Comparison of ENCODE assay signal across 8 cellular contexts in genomic region chr19:46975918-46976782, GRCh38. TPM values are rescaled to one million over a fixed set of nuclear protein-coding genes. Genes with fewer than 3 reads are reported as not detected.
A peak's percentile ranks its signal among the peaks of the same experiment; 100 is the strongest.
DNase-seq lines count a peak whose midpoint lies in the region; ATAC-seq and TF ChIP-seq lines count a peak whose summit lies in the region.

No MANE protein-coding gene starts in this region.

- in situ Hi-C loops in transverse colon (cut with MboI; ENCODE audit: low pct_ligation_motif_present in 1 of 4, low pct_unique_long_range_greater_than_20kb in 1 of 4, low sequenced_read_pairs in 3 of 4): loop anchor here in 1 of 4 donors (25.0 kb wide), 1 partner anchor 214 kb away; no protein-coding TSS in a partner anchor

- H3K27ac ChIP-seq in lung (ENCODE audit: low read depth in 1 of 2, low read length in 1 of 2): peak overlapping the region; percentile 89 to 96
- peak overlapping the region; percentile 66 to 89 (median 76) for H3K27ac ChIP-seq in transverse colon

- TF ChIP-seq POLR2A in transverse colon (IDR thresholded peaks at IDR 0.05): no peak

- peak overlapping the region; percentile 80 for H3K27ac Mint-ChIP-seq in endothelial cell (ENCODE audit: unreplicated experiment)
- H3K27ac Mint-ChIP-seq in activated CD4-positive, alpha-beta memory T cell treated with anti-CD3 and anti-CD28 coated beads for 36 hours: no peak overlapping the region

- H3K4me1 Mint-ChIP-seq in endothelial cell (ENCODE audit: unreplicated experiment): peaks cover 55% of the 10 kb centered on the region
- H3K4me1 Mint-ChIP-seq in activated CD4-positive, alpha-beta memory T cell treated with anti-CD3 and anti-CD28 coated beads for 36 hours (ENCODE audit: low read depth): peaks cover 18% of the 10 kb centered on the region

- peaks cover 4% of the 10 kb centered on the region for H3K36me3 Mint-ChIP-seq in endothelial cell (ENCODE audit: low read depth, unreplicated experiment)
- H3K36me3 Mint-ChIP-seq in activated CD4-positive, alpha-beta memory T cell treated with anti-CD3 and anti-CD28 coated beads for 36 hours: no peaks in the 10 kb centered on the region

- H3K4me3 ChIP-seq in AG09309 (ENCODE audit: control insufficient read depth, low read depth, low read length): no peak overlapping the region
- no peak overlapping the region for H3K4me3 ChIP-seq in NT2/D1 (ENCODE audit: insufficient read length, low read depth)
- no peak overlapping the region for H3K4me3 ChIP-seq in lung
- H3K4me3 ChIP-seq in transverse colon: no peak overlapping the region

- intact Hi-C loops in transverse colon (cut with DNase I; ENCODE audit: low total_unique reads): no loop called here
- intact Hi-C loops in activated CD4-positive, alpha-beta memory T cell treated with anti-CD3 and anti-CD28 coated beads for 36 hours (cut with micrococcal nuclease): no loop called here

- H3K36me3 ChIP-seq in NT2/D1 (ENCODE audit: insufficient read depth, insufficient read length, low read length): no peaks in the 10 kb centered on the region
- no peaks in the 10 kb centered on the region for H3K36me3 ChIP-seq in lung (ENCODE audit: control insufficient read depth in 2 of 2, insufficient read depth in 2 of 2, low read length in 2 of 2)
- H3K36me3 ChIP-seq in transverse colon: no peaks in the 10 kb centered on the region

- H3K9me3 Mint-ChIP-seq in endothelial cell (ENCODE audit: unreplicated experiment): no peaks in the 10 kb centered on the region
- H3K9me3 Mint-ChIP-seq in activated CD4-positive, alpha-beta memory T cell treated with anti-CD3 and anti-CD28 coated beads for 36 hours: no peaks in the 10 kb centered on the region

- WGBS in lung, 2 donors: 49 to 76% methylated on average over 18 of the region's 18 CpGs
- WGBS in transverse colon (ENCODE audit: low coverage in 1 of 2), 2 donors: 28 to 59% methylated on average over 4 to 18 of the region's 18 CpGs

- H3K9me3 ChIP-seq in NT2/D1 (ENCODE audit: insufficient read depth, low read length) (no peaks in the 10 kb centered on the region), lung (ENCODE audit: control insufficient read depth in 2 of 2, insufficient read depth in 1 of 2, low read length in 1 of 2) (no peaks in the 10 kb centered on the region), transverse colon (no peaks in the 10 kb centered on the region)

- H3K4me1 ChIP-seq in NT2/D1 (ENCODE audit: insufficient read depth, insufficient read length) (peaks cover 26% of the 10 kb centered on the region), lung (ENCODE audit: control insufficient read depth in 2 of 2, insufficient read depth in 2 of 2, low read length in 2 of 2) (peaks cover 31 to 36% of the 10 kb centered on the region in 2 donors), transverse colon (peaks cover 26 to 47% (median 27%) of the 10 kb centered on the region in 4 donors)

- POLR2A ChIA-PET in activated CD4-positive, alpha-beta memory T cell treated with anti-CD3 and anti-CD28 coated beads for 36 hours (lab: Charles Lee): no interaction called here

- H3K9ac ChIP-seq in NT2/D1 (ENCODE audit: insufficient read length, low read depth): peak overlapping the region; percentile 69

- no peak for TF ChIP-seq CTCF in AG09309 (IDR thresholded peaks at IDR 0.05; ENCODE audit: control insufficient read depth, insufficient read depth, low read depth, low read length, missing control alignments)
- no peak for TF ChIP-seq CTCF in endothelial cell (IDR thresholded peaks at IDR 0.05; ENCODE audit: unreplicated experiment)
- no peak for TF ChIP-seq CTCF in lung (IDR thresholded peaks at IDR 0.05; ENCODE audit: control extremely low read depth, extremely low read depth)
- TF ChIP-seq CTCF in transverse colon (IDR thresholded peaks at IDR 0.05): no peak

- ATAC-seq in lung (ENCODE audit: insufficient read depth, low FRiP score): peak; percentile 79
- no peak for ATAC-seq in HG02884 (IDR thresholded peaks at IDR 0.05; ENCODE audit: unreplicated experiment)

- no peak overlapping the region for H3K4me3 Mint-ChIP-seq in endothelial cell (ENCODE audit: unreplicated experiment)
- no peak overlapping the region for H3K4me3 Mint-ChIP-seq in activated CD4-positive, alpha-beta memory T cell treated with anti-CD3 and anti-CD28 coated beads for 36 hours

- CTCF ChIA-PET in activated CD4-positive, alpha-beta memory T cell treated with anti-CD3 and anti-CD28 coated beads for 36 hours (lab: Charles Lee): interaction anchor here (0.5 to 3.0 kb wide), 5 partner anchors 15 to 205 kb away, joined by 3 to 9 read pairs (median 5); no protein-coding TSS in a partner anchor

- TF ChIP-seq EP300 in transverse colon (IDR thresholded peaks at IDR 0.05; ENCODE audit: low read depth): no peak

- DNase-seq in AG09309 (ENCODE audit: low read depth) (peak; percentile 99), NT2/D1 (ENCODE audit: low read depth, low spot score) (peak; percentile 36), endothelial cell (ENCODE audit: low spot score) (no peak), lung (ENCODE audit: low spot score) (peak; percentile 90), transverse colon (peak; percentile 76), activated gamma-delta T cell (lab: John Stamatoyannopoulos, UW) (no peak)
- DNase-seq in activated CD4-positive, alpha-beta memory T cell treated with anti-CD3 and anti-CD28 coated beads for 36 hours: no peak

- H3K27me3 Mint-ChIP-seq in endothelial cell (ENCODE audit: unreplicated experiment): peaks cover 15% of the 10 kb centered on the region
- H3K27me3 Mint-ChIP-seq in activated CD4-positive, alpha-beta memory T cell treated with anti-CD3 and anti-CD28 coated beads for 36 hours: no peaks in the 10 kb centered on the region

- H3K27me3 ChIP-seq in NT2/D1 (ENCODE audit: insufficient read depth, insufficient read length) (no peaks in the 10 kb centered on the region), lung (ENCODE audit: control insufficient read depth, insufficient read depth) (no peaks in the 10 kb centered on the region), transverse colon (no peaks in the 10 kb centered on the region)

RNA-seq across cellular contexts. Expression of gene NPAS1, which starts 43.5 kb away (rescaled TPM):
- total RNA-seq in endothelial cell (ENCODE audit: unreplicated experiment) (1.0 TPM), lung (1 to 10 TPM in 1 of 2 donors, under 1 TPM in 1; 0.31 to 1.0 TPM), transverse colon (under 1 TPM in 2 of 4 donors, not detected in 2; 0.55 to 0.79 TPM)
- 1 to 10 TPM in 1 of 2 donors, under 1 TPM in 1; 0.35 to 1.2 TPM for polyA plus RNA-seq in lung
- not detected for total RNA-seq in activated CD4-positive, alpha-beta memory T cell treated with anti-CD3 and anti-CD28 coated beads for 36 hours

Comparison
In these comparisons a context has a peak if more than half of its experiments do, and no peak if none do; other contexts are left out.
1. DNase-seq: peak in AG09309 (single experiment), NT2/D1 (single experiment), lung (single experiment) and transverse colon (single experiment); none in endothelial cell (single experiment), activated CD4-positive, alpha-beta memory T cell treated with anti-CD3 and anti-CD28 coated beads for 36 hours (single experiment) and activated gamma-delta T cell (single experiment).